23 cellular contexts compared by ENCODE assay signal in the genomic region with DNA sequence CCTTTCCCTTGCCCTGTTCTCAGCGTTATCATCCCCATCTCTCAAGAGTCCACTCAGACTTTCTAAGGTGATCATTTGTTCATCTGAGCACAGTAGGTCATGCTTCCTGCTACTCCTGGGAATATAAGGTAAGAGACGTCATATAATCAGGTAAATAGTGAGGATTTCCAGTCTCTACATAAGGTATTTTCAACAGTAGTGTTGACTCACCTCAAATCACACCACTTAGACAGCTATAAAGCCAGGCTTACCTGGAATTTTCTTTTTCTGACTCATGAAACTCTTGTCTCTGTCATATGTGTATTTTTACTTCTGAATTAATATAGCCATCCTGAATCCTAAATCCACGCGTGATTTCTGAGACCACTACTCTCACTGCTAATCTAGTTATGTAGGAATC.
"Had no signal": no experiment of that assay in that cellular context is flagged by ENCODE, and none has a peak within 500 bp of the region (broad histone marks: within the 10 kb centered on the region; RNA-seq: fewer than 3 reads in every experiment).

No MANE protein-coding gene starts in this region.

- H3K36me3 ChIP-seq: adrenal gland, breast epithelium, lower lobe of right lung, right lobe of liver, stomach, suprapubic skin, tibial nerve had no signal

- H3K27me3 ChIP-seq: adrenal gland, breast epithelium, right lobe of liver, stomach, suprapubic skin, tibial nerve had no signal

- H3K4me3 ChIP-seq: adrenal gland, breast epithelium, coronary artery, lower lobe of right lung, right lobe of liver, skin epidermis, stomach, suprapubic skin, tibial nerve had no signal

- H3K27ac ChIP-seq: adrenal gland, breast epithelium, coronary artery, lower lobe of right lung, right lobe of liver, skin epidermis, stomach, suprapubic skin, tibial nerve had no signal

- H3K4me3 Mint-ChIP-seq: activated T-cell treated with anti-CD3 and anti-CD28 coated beads, Interleukin-2, amount 50 U/mL, for 72 hours; naive B cell; stimulated activated memory B cell treated with anti-CD40 and anti-IgM and Interleukin-4, amounts not matched to agents 10 μg/mL and 1 μg/mL and 100 μg/mL, for 72 hours had no signal

- H3K27ac Mint-ChIP-seq: activated T-cell treated with anti-CD3 and anti-CD28 coated beads, Interleukin-2, amount 50 U/mL, for 72 hours; stimulated activated memory B cell treated with anti-CD40 and anti-IgM and Interleukin-4, amounts not matched to agents 10 μg/mL and 1 μg/mL and 100 μg/mL, for 72 hours had no signal

- DNase-seq: activated CD4-positive, alpha-beta T cell treated with anti-CD3 and anti-CD28 coated beads, Interleukin-2, amount 50 U/mL, for 4 hours; activated effector memory CD4-positive, alpha-beta T cell treated with anti-CD3 and anti-CD28 coated beads, Interleukin-2, amount 50 U/mL, for 16 hours; activated naive CD4-positive, alpha-beta T cell treated with anti-CD3 and anti-CD28 coated beads, Interleukin-2, amount 50 U/mL, for 16 hours; activated T-cell treated with anti-CD3 and anti-CD28 coated beads, Interleukin-2, amount 50 U/mL, for 72 hours; adrenal gland; cerebellar nuclear complex; foreskin fibroblast; left colon; lower lobe of right lung; naive B cell; occipital lobe; posterior cingulate gyrus; right lobe of liver; stimulated activated CD4-positive, alpha-beta T cell treated with anti-CD3 and anti-CD28 coated beads, Interleukin-2, amount 100 ng/mL, for 24 hours; stomach; T-helper 1 cell; T-helper 9 cell had no signal

- H3K4me1 ChIP-seq: adrenal gland, breast epithelium, lower lobe of right lung, right lobe of liver, stomach, suprapubic skin had no signal

- H3K9me3 ChIP-seq: adrenal gland, breast epithelium, lower lobe of right lung, right lobe of liver, stomach, suprapubic skin, tibial nerve had no signal

- H3K9me3 Mint-ChIP-seq: stimulated activated memory B cell treated with anti-CD40 and anti-IgM and Interleukin-4, amounts not matched to agents 10 μg/mL and 1 μg/mL and 100 μg/mL, for 72 hours had no signal

- ATAC-seq: activated T-cell treated with anti-CD3 and anti-CD28 coated beads, Interleukin-2, amount 50 U/mL, for 72 hours; left colon; lower lobe of right lung; right lobe of liver; stimulated activated memory B cell treated with anti-CD40 and anti-IgM and Interleukin-4, amounts not matched to agents 10 μg/mL and 1 μg/mL and 100 μg/mL, for 72 hours had no signal

- H3K27me3 Mint-ChIP-seq: naive B cell; stimulated activated memory B cell treated with anti-CD40 and anti-IgM and Interleukin-4, amounts not matched to agents 10 μg/mL and 1 μg/mL and 100 μg/mL, for 72 hours had no signal
